ENCODE assay signal across 1 cellular context in the genomic region with DNA sequence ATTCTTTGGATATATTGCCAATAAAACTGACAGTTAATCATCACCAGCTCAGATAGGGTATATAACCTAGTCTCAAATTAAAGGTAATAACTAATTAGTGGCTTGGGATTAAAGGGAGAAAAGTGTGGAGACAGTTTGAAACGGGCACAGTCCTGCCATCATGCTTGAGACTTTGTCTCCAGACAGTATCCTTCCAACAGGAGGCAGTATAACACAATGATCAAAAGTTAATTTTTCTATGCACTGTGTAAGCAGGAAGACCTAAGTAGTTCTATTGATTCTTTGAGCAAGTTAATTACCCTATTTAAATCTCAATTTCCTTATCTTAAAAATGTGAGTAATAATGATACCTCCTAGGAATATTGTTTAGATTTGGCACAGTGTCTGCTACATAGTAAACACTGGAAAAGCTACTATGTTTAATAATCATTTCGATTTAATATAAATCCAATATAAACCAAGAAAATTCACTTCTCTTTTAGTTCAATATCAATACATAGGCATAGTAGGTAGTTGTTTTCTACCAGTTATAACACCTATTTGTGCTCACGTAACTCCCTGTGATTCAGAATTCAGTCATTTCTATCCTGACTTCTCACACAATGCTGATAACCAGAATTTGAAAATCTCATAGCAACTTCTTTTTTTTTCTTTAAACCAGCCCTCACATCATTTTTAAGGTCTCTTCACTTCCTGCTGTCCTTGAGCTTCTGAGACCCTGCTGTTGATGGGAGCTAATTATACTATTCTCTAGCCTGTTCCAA.
TF ChIP-seq lines count a peak whose summit lies in the region.

No MANE protein-coding gene starts in this region.

TF ChIP-seq in HepG2, 621 proteins besides CTCF, POLR2A, EP300 and RAD21:
- TF ChIP-seq CBX1 (IDR thresholded peaks at IDR 0.05; ENCODE audit: low read depth) (no peak), MIXL1 (CRISPR knock-in tag; IDR thresholded peaks at IDR 0.05) (0 out of 2 replicates have a peak, but pooled peaks have one; percentile 26), ELF3 (CRISPR knock-in tag; IDR thresholded peaks at IDR 0.05) (0 out of 2 replicates have a peak, but pooled peaks have one; percentile 30), SP2 (CRISPR knock-in tag; IDR thresholded peaks at IDR 0.05) (no peak), ZNF746 (CRISPR knock-in tag; IDR thresholded peaks at IDR 0.05) (no peak), GATAD2A (CRISPR knock-in tag; IDR thresholded peaks at IDR 0.05) (peak; percentile 33; the same call in 1 of the 2 replicates), PHF5A (CRISPR knock-in tag; IDR thresholded peaks at IDR 0.05; ENCODE audit: low read depth, unreplicated experiment) (peak; percentile 29), SMAD3 (CRISPR knock-in tag; IDR thresholded peaks at IDR 0.05) (0 out of 2 replicates have a peak, but pooled peaks have one; percentile 29), SMC3 (IDR thresholded peaks at IDR 0.05; ENCODE audit: low read length) (peak; percentile 91), MAZ (IDR thresholded peaks at IDR 0.05; ENCODE audit: borderline replicate concordance, low read depth, low read length) (no peak), MAZ (CRISPR knock-in tag; IDR thresholded peaks at IDR 0.05; ENCODE audit: low read depth) (0 out of 2 replicates have a peak, but pooled peaks have one; percentile 31), STAG1 (CRISPR knock-in tag; IDR thresholded peaks at IDR 0.05) (peak; percentile 85), ZSCAN21 (CRISPR knock-in tag; IDR thresholded peaks at IDR 0.05; ENCODE audit: borderline replicate concordance) (no peak)
- TF ChIP-seq, protein P1, sequence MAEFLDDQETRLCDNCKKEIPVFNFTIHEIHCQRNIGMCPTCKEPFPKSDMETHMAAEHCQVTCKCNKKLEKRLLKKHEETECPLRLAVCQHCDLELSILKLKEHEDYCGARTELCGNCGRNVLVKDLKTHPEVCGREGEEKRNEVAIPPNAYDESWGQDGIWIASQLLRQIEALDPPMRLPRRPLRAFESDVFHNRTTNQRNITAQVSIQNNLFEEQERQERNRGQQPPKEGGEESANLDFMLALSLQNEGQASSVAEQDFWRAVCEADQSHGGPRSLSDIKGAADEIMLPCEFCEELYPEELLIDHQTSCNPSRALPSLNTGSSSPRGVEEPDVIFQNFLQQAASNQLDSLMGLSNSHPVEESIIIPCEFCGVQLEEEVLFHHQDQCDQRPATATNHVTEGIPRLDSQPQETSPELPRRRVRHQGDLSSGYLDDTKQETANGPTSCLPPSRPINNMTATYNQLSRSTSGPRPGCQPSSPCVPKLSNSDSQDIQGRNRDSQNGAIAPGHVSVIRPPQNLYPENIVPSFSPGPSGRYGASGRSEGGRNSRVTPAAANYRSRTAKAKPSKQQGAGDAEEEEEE (CRISPR knock-in tag; IDR thresholded peaks at IDR 0.05; ENCODE audit: borderline replicate concordance), result no peak
- TF ChIP-seq, protein P2, sequence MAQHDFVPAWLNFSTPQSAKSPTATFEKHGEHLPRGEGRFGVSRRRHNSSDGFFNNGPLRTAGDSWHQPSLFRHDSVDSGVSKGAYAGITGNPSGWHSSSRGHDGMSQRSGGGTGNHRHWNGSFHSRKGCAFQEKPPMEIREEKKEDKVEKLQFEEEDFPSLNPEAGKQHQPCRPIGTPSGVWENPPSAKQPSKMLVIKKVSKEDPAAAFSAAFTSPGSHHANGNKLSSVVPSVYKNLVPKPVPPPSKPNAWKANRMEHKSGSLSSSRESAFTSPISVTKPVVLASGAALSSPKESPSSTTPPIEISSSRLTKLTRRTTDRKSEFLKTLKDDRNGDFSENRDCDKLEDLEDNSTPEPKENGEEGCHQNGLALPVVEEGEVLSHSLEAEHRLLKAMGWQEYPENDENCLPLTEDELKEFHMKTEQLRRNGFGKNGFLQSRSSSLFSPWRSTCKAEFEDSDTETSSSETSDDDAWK (CRISPR knock-in tag; IDR thresholded peaks at IDR 0.05), result no peak
- TF ChIP-seq, protein P3, sequence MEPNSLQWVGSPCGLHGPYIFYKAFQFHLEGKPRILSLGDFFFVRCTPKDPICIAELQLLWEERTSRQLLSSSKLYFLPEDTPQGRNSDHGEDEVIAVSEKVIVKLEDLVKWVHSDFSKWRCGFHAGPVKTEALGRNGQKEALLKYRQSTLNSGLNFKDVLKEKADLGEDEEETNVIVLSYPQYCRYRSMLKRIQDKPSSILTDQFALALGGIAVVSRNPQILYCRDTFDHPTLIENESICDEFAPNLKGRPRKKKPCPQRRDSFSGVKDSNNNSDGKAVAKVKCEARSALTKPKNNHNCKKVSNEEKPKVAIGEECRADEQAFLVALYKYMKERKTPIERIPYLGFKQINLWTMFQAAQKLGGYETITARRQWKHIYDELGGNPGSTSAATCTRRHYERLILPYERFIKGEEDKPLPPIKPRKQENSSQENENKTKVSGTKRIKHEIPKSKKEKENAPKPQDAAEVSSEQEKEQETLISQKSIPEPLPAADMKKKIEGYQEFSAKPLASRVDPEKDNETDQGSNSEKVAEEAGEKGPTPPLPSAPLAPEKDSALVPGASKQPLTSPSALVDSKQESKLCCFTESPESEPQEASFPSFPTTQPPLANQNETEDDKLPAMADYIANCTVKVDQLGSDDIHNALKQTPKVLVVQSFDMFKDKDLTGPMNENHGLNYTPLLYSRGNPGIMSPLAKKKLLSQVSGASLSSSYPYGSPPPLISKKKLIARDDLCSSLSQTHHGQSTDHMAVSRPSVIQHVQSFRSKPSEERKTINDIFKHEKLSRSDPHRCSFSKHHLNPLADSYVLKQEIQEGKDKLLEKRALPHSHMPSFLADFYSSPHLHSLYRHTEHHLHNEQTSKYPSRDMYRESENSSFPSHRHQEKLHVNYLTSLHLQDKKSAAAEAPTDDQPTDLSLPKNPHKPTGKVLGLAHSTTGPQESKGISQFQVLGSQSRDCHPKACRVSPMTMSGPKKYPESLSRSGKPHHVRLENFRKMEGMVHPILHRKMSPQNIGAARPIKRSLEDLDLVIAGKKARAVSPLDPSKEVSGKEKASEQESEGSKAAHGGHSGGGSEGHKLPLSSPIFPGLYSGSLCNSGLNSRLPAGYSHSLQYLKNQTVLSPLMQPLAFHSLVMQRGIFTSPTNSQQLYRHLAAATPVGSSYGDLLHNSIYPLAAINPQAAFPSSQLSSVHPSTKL (CRISPR knock-in tag; IDR thresholded peaks at IDR 0.05), result 0 out of 2 replicates have a peak, but pooled peaks have one; percentile 18
- TF ChIP-seq, protein P4, sequence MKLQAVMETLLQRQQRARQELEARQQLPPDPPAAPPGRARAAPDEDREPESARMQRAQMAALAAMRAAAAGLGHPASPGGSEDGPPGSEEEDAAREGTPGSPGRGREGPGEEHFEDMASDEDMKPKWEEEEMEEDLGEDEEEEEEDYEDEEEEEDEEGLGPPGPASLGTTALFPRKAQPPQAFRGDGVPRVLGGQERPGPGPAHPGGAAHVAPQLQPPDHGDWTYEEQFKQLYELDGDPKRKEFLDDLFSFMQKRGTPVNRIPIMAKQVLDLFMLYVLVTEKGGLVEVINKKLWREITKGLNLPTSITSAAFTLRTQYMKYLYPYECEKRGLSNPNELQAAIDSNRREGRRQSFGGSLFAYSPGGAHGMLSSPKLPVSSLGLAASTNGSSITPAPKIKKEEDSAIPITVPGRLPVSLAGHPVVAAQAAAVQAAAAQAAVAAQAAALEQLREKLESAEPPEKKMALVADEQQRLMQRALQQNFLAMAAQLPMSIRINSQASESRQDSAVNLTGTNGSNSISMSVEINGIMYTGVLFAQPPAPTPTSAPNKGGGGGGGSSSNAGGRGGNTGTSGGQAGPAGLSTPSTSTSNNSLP (IDR thresholded peaks at IDR 0.05; ENCODE audit: low read depth, low read length), result 0 out of 2 replicates have a peak, but pooled peaks have one; percentile 47
